12 cellular contexts compared by ENCODE assay signal in genomic region chr5:112284561-112284960, GRCh38.
"Had no signal": no experiment of that assay in that cellular context is flagged by ENCODE, and none has a peak within 500 bp of the region (broad histone marks: within the 10 kb centered on the region; RNA-seq: fewer than 3 reads in every experiment).

No MANE protein-coding gene starts in this region.

- H3K36me3 Mint-ChIP-seq: naive B cell had no signal

- ATAC-seq: gastrocnemius medialis, left lung, psoas muscle had no signal

- H3K9me3 Mint-ChIP-seq: naive B cell, nephron had no signal

- DNase-seq: effector memory CD4-positive, alpha-beta T cell; gastrocnemius medialis; islet precursor cell; left lung; mesenchymal stem cell; naive B cell; psoas muscle; small intestine; stimulated activated CD4-positive, alpha-beta T cell treated with anti-CD3 and anti-CD28 coated beads, Interleukin-12 subunit alpha, Interleukin-12 subunit beta, amount 100 ng/mL, for 4 hours; stimulated activated naive CD4-positive, alpha-beta T cell treated with Interleukin-2 at 50 U/mL for 16 hours; trophoblast cell had no signal

- H3K4me3 Mint-ChIP-seq: naive B cell, nephron had no signal

- H3K4me1 Mint-ChIP-seq: naive B cell had no signal

- H3K27ac Mint-ChIP-seq: nephron had no signal
